In genomic region chr2:239360008-239360407, GRCh38 we compare ENCODE assay signal across 26 cellular contexts.
"Had no signal": no experiment of that assay in that cellular context is flagged by ENCODE, and none has a peak within 500 bp of the region (broad histone marks: within the 10 kb centered on the region; RNA-seq: fewer than 3 reads in every experiment).

No MANE protein-coding gene starts in this region.

- ATAC-seq: activated CD4-positive, CD25-positive, alpha-beta regulatory T cell treated with anti-CD3 and anti-CD28 coated beads, Interleukin-2, amount 50 U/mL, for 24 hours; activated CD8-positive, alpha-beta T cell treated with anti-CD3 and anti-CD28 coated beads, Interleukin-2, amount 10 ng/mL, durations not matched to agents 7 days and 5 days; T-cell had no signal

- H3K27me3 ChIP-seq: breast epithelium, MG63 had no signal

- H3K4me3 ChIP-seq: MG63, SK-N-MC had no signal

- H3K27ac Mint-ChIP-seq: activated CD8-positive, alpha-beta T cell treated with anti-CD3 and anti-CD28 coated beads, Interleukin-2, amount 10 ng/mL, durations not matched to agents 7 days and 5 days; activated naive CD4-positive, alpha-beta T cell treated with anti-CD3 and anti-CD28 coated beads, Interleukin-2, amount 50 U/mL, for 24 hours; T-cell had no signal

- H3K9me3 ChIP-seq: breast epithelium, MG63 had no signal

- H3K4me3 Mint-ChIP-seq: activated CD8-positive, alpha-beta T cell treated with anti-CD3 and anti-CD28 coated beads, Interleukin-2, amount 10 ng/mL, durations not matched to agents 7 days and 5 days; activated naive CD4-positive, alpha-beta T cell treated with anti-CD3 and anti-CD28 coated beads, Interleukin-2, amount 50 U/mL, for 24 hours; T-cell had no signal

- H3K27ac ChIP-seq: SK-N-MC, WERI-Rb-1 had no signal

- DNase-seq: activated CD4-positive, alpha-beta T cell treated with anti-CD3 and anti-CD28 coated beads for 4 hours; activated CD4-positive, alpha-beta T cell treated with anti-CD3 and anti-CD28 coated beads, Interleukin-2, amount 50 U/mL, for 4 hours; activated CD8-positive, alpha-beta memory T cell treated with anti-CD3 and anti-CD28 coated beads, Interleukin-2, amount 50 U/mL, for 48 hours; activated CD8-positive, alpha-beta T cell treated with anti-CD3 and anti-CD28 coated beads, Interleukin-2, amount 10 ng/mL, durations not matched to agents 7 days and 5 days; activated effector memory CD4-positive, alpha-beta T cell treated with Interleukin-2 at 50 U/mL for 16 hours; activated naive CD4-positive, alpha-beta T cell; activated T-cell treated with anti-CD3 and anti-CD28 coated beads, Interleukin-2, amount 50 U/mL, for 1 hour; aorta; MG63; MV-4-11; NCI-H1092 treated with DMSO at 0.1 percent for 48 hours; NCI-H1417 treated with DMSO at 0.1 percent for 48 hours; NCI-H1694; NCI-H2029; NCI-H2107; NCI-H2171 treated with DMSO at 0.1 percent for 48 hours; NCI-H345; NCI-H510A; NCI-H526 treated with DMSO at 0.1 percent for 48 hours; NCI-H82; WERI-Rb-1 had no signal

- H3K9me3 Mint-ChIP-seq: activated naive CD4-positive, alpha-beta T cell treated with anti-CD3 and anti-CD28 coated beads, Interleukin-2, amount 50 U/mL, for 24 hours had no signal

- H3K27me3 Mint-ChIP-seq: activated naive CD4-positive, alpha-beta T cell treated with anti-CD3 and anti-CD28 coated beads, Interleukin-2, amount 50 U/mL, for 24 hours; T-cell had no signal

- H3K4me1 ChIP-seq: breast epithelium had no signal

- H3K36me3 ChIP-seq: breast epithelium, MG63, WERI-Rb-1 had no signal
